In genomic region chr18:12049983-12050811, GRCh38 we compare ENCODE assay signal across 1 cellular context.
TF ChIP-seq lines count a peak whose summit lies in the region.

No MANE protein-coding gene starts in this region.

TF ChIP-seq in GM12878, 131 proteins besides CTCF, POLR2A, EP300 and RAD21 (continued from another document):
- TF ChIP-seq E2F4 (IDR thresholded peaks at IDR 0.05; ENCODE audit: low read depth, low read length), result no peak
